Comparison of ENCODE assay signal across 24 cellular contexts in the genomic region with DNA sequence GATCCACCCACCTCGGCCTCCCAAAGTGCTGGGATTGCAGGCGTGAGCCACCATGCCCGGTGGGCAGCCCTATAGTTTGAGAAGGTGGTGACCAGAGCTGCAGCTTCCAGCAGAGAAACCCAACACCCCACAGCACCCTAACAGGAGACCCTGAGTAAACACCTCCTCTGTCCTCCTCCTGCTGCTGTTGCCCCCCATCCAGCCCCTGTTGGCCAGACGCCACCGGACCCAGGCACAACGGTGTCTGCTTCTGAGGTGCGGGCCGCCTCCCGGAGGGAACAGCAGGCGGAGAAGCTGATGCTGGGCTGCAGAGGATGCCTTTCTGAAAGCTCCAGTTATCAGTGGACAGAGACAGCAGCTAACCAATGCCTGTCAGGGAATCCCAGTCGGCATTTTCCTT.
A peak's percentile ranks its signal among the peaks of the same experiment; 100 is the strongest.
DNase-seq lines count a peak whose midpoint lies in the region; TF ChIP-seq lines count a peak whose summit lies in the region.
"Had no signal": no experiment of that assay in that cellular context is flagged by ENCODE, and none has a peak within 500 bp of the region (broad histone marks: within the 10 kb centered on the region; RNA-seq: fewer than 3 reads in every experiment).

No MANE protein-coding gene starts in this region.

- no peak overlapping the region; the same call in 1 of the 2 replicates for H3K9ac ChIP-seq in BLaER1
- no peak overlapping the region for H3K9ac ChIP-seq in mesenchymal stem cell (ENCODE audit: low read length)
- H3K9ac ChIP-seq: SK-N-SH had no signal

- no peak overlapping the region for H2BK12ac ChIP-seq in mesenchymal stem cell (ENCODE audit: low read length in 2 of 2)

- H3K4me2 ChIP-seq in BLaER1: peak overlapping the region; percentile 85
- H3K4me2 ChIP-seq in mesenchymal stem cell (ENCODE audit: low read length, poor library complexity, severe bottlenecking): no peak overlapping the region
- H3K4me2 ChIP-seq: SK-N-SH had no signal

- TF ChIP-seq POLR2A in prostate gland (IDR thresholded peaks at IDR 0.05): no peak

- no peak overlapping the region for H2AFZ ChIP-seq in mesenchymal stem cell (ENCODE audit: low read depth, low read length)

- H2AK5ac ChIP-seq in mesenchymal stem cell (ENCODE audit: low read length, severe bottlenecking): no peak overlapping the region

- no peak overlapping the region for H3K14ac ChIP-seq in mesenchymal stem cell (ENCODE audit: low read length in 2 of 2)

- no peak overlapping the region for H2BK5ac ChIP-seq in mesenchymal stem cell (ENCODE audit: low read depth, low read length, poor library complexity, severe bottlenecking)

- no peak overlapping the region for H3K4me3 ChIP-seq in BLaER1
- H3K4me3 ChIP-seq in coronary artery: no peak overlapping the region
- no peak overlapping the region for H3K4me3 ChIP-seq in mesenchymal stem cell (ENCODE audit: insufficient read depth in 1 of 2, low read depth in 1 of 2, low read length in 2 of 2)
- no peak overlapping the region for H3K4me3 ChIP-seq in prostate gland

- no peaks in the 10 kb centered on the region for H4K20me1 ChIP-seq in BLaER1

- intact Hi-C loops in prostate gland (cut with DNase I): no loop called here

- peak overlapping the region; percentile 44 for H4K91ac ChIP-seq in mesenchymal stem cell (ENCODE audit: low read length)

- H3K27me3 ChIP-seq in BLaER1: no peaks in the 10 kb centered on the region
- peaks cover 0 to 2% of the 10 kb centered on the region in 2 experiments for H3K27me3 ChIP-seq in mesenchymal stem cell (ENCODE audit: control insufficient read depth in 1 of 2, insufficient read depth in 1 of 2, low read length in 2 of 2)
- H3K27me3 ChIP-seq in prostate gland (replicated peaks; ENCODE audit: insufficient read depth): no peaks in the 10 kb centered on the region

- peak overlapping the region; percentile 33 for H2BK15ac ChIP-seq in mesenchymal stem cell (ENCODE audit: low read depth, poor library complexity, severe bottlenecking)

- WGBS in mesenchymal stem cell: 93% methylated on average over 11 of the region's 11 CpGs
- 76% methylated on average over 11 of the region's 11 CpGs for WGBS in prostate gland

- H3K27ac ChIP-seq in BLaER1 (peak overlapping the region; percentile 88), coronary artery (no peak overlapping the region), mesenchymal stem cell (ENCODE audit: low read length, poor library complexity, severe bottlenecking) (no peak overlapping the region), prostate gland (no peak overlapping the region), substantia nigra (ENCODE audit: low read depth, low read length, poor library complexity, severe bottlenecking) (no peak overlapping the region)
- H3K27ac ChIP-seq: C4-2B had no signal

- peak overlapping the region in 1 of 2 experiments; percentile 27 for H3K18ac ChIP-seq in mesenchymal stem cell (ENCODE audit: low read depth in 1 of 2, low read length in 2 of 2)

- H3K9me3 ChIP-seq in BLaER1 (no peaks in the 10 kb centered on the region), mesenchymal stem cell (ENCODE audit: control insufficient read depth, low read length) (no peaks in the 10 kb centered on the region), prostate gland (no peaks in the 10 kb centered on the region)
- H3K9me3 ChIP-seq: SK-N-SH had no signal

- H3K23ac ChIP-seq in mesenchymal stem cell (ENCODE audit: low read length in 2 of 2): no peak overlapping the region

- DNase-seq in ELF-1 (ENCODE audit: low read depth, low spot score) (peak; percentile 8), coronary artery (ENCODE audit: low spot score) (peak; percentile 67), mesenchymal stem cell (no peak), prostate gland (ENCODE audit: low spot score) (no peak), DMS114 treated with DMSO at 0.1 percent for 48 hours (lab: John Stamatoyannopoulos, UW; ENCODE audit: unreplicated experiment) (no peak), NCI-H2107 treated with DMSO at 0.1 percent for 48 hours (lab: John Stamatoyannopoulos, UW; ENCODE audit: unreplicated experiment) (no peak), substantia nigra (lab: John Stamatoyannopoulos, UW) (no peak)
- DNase-seq: CD8-positive, alpha-beta T cell; DMS 273 treated with DMSO at 0.1 percent for 48 hours; DND-41; H9; HFFc6; NCI-H1048; NCI-H1417 treated with DMSO at 0.1 percent for 48 hours; NCI-H1694 treated with DMSO at 0.1 percent for 48 hours; NCI-H2081; NCI-H446; NCI-H524 treated with DMSO at 0.1 percent for 48 hours; NCI-H774; SIG-M5; SK-N-SH; SW 1271 had no signal

- H3K36me3 ChIP-seq in BLaER1 (no peaks in the 10 kb centered on the region), mesenchymal stem cell (ENCODE audit: control insufficient read depth in 1 of 2, insufficient read depth in 2 of 2, low read depth in 1 of 2, low read length in 2 of 2) (peaks cover 0 to 2% of the 10 kb centered on the region in 2 experiments), prostate gland (no peaks in the 10 kb centered on the region)

- no peak overlapping the region for H2BK120ac ChIP-seq in mesenchymal stem cell (ENCODE audit: low read depth, low read length)

- TF ChIP-seq CTCF in coronary artery (IDR thresholded peaks at IDR 0.05) (no peak), prostate gland (IDR thresholded peaks at IDR 0.05) (no peak)

- H3K4ac ChIP-seq in mesenchymal stem cell (ENCODE audit: low read depth in 1 of 2, low read length in 2 of 2): no peak overlapping the region

- peaks cover 100% of the 10 kb centered on the region for H3K4me1 ChIP-seq in BLaER1
- H3K4me1 ChIP-seq in mesenchymal stem cell (ENCODE audit: control insufficient read depth, insufficient read depth, low read depth, low read length): peaks cover 13% of the 10 kb centered on the region
- no peaks in the 10 kb centered on the region for H3K4me1 ChIP-seq in prostate gland (replicated peaks)

- no peaks in the 10 kb centered on the region for H3K79me1 ChIP-seq in mesenchymal stem cell (replicated peaks; ENCODE audit: low read length, poor library complexity, severe bottlenecking)

- H4K8ac ChIP-seq in mesenchymal stem cell (ENCODE audit: low read length): no peak overlapping the region

Comparison
In these comparisons a context has a peak if more than half of its experiments do, and no peak if none do; other contexts are left out.
1. DNase-seq: peak in ELF-1 (single experiment) and coronary artery (single experiment); none in mesenchymal stem cell (single experiment), prostate gland (single experiment), DMS114 treated with DMSO at 0.1 percent for 48 hours (single experiment), NCI-H2107 treated with DMSO at 0.1 percent for 48 hours (single experiment) and substantia nigra (0 of 49).